30 cellular contexts compared by ENCODE assay signal in the genomic region with DNA sequence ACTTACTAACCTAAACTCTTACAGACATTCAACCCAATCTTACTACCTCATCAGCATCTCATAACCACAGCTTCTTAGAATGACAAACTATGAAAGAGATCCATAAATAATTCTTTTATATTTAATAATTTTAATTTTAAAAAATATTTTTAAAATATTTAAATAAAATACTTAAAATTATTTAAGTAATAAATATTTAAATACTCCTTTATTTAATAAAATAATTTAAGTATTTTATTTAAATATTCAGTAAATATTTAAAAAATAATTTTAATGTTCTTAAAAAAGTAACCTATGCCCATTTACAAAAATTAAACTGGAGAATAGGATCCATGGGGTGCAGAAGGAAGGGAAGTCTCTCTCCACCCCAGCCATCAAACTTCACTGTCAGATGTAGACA.
"Had no signal": no experiment of that assay in that cellular context is flagged by ENCODE, and none has a peak within 500 bp of the region (broad histone marks: within the 10 kb centered on the region; RNA-seq: fewer than 3 reads in every experiment).

No MANE protein-coding gene starts in this region.

- H3K36me3 ChIP-seq: adrenal gland, colonic mucosa, esophagus squamous epithelium, WERI-Rb-1 had no signal

- H3K36me3 Mint-ChIP-seq: activated CD4-positive, alpha-beta memory T cell treated with anti-CD3 and anti-CD28 coated beads for 36 hours; activated CD8-positive, alpha-beta memory T cell treated with anti-CD3 and anti-CD28 coated beads, Interleukin-2, amount 10 ng/mL, durations not matched to agents 7 days and 5 days; activated naive CD4-positive, alpha-beta T cell treated with anti-CD3 and anti-CD28 coated beads, Interleukin-2, amount 50 U/mL, for 24 hours; activated naive CD8-positive, alpha-beta T cell treated with anti-CD3 and anti-CD28 coated beads for 36 hours had no signal

- DNase-seq: activated CD4-positive, alpha-beta memory T cell treated with anti-CD3 and anti-CD28 coated beads for 36 hours; activated CD4-positive, alpha-beta T cell treated with anti-CD3 and anti-CD28 coated beads for 36 hours; activated CD4-positive, alpha-beta T cell treated with anti-CD3 and anti-CD28 coated beads, Interleukin-2, amount 10 ng/mL, durations not matched to agents 24 days and 14 days; activated CD4-positive, CD25-positive, alpha-beta regulatory T cell; activated CD4-positive, CD25-positive, alpha-beta regulatory T cell treated with anti-CD3 and anti-CD28 coated beads, Interleukin-2, amount 50 U/mL, for 72 hours; activated CD8-positive, alpha-beta memory T cell treated with anti-CD3 and anti-CD28 coated beads, Interleukin-2, amount 10 ng/mL, durations not matched to agents 7 days and 5 days; activated CD8-positive, alpha-beta memory T cell treated with anti-CD3 and anti-CD28 coated beads, Interleukin-2, amount 50 U/mL, for 4 hours; activated CD8-positive, alpha-beta T cell treated with anti-CD3 and anti-CD28 coated beads, Interleukin-2, amount 10 ng/mL, durations not matched to agents 7 days and 5 days; activated effector memory CD4-positive, alpha-beta T cell treated with anti-CD3 and anti-CD28 coated beads, Interleukin-2, amount 50 U/mL, for 16 hours; activated naive CD4-positive, alpha-beta T cell treated with anti-CD3 and anti-CD28 coated beads for 36 hours; activated naive CD8-positive, alpha-beta T cell treated with anti-CD3 and anti-CD28 coated beads for 36 hours; activated naive CD8-positive, alpha-beta T cell treated with anti-CD3 and anti-CD28 coated beads, Interleukin-2, amount 50 U/mL, for 24 hours; activated T-cell treated with anti-CD3 and anti-CD28 coated beads, Interleukin-2, amount 50 U/mL, for 1 hour; activated T-cell treated with anti-CD3 and anti-CD28 coated beads, Interleukin-2, amount 50 U/mL, for 48 hours; adrenal gland; amygdala; aorta; body of pancreas; caudate nucleus; colonic mucosa; effector CD8-positive, alpha-beta T cell; endodermal cell; esophagus squamous epithelium; foreskin melanocyte; head of caudate nucleus; T-helper 2 cell; WERI-Rb-1 had no signal

- H3K27ac Mint-ChIP-seq: activated CD4-positive, alpha-beta memory T cell treated with anti-CD3 and anti-CD28 coated beads for 36 hours; activated CD4-positive, alpha-beta T cell treated with anti-CD3 and anti-CD28 coated beads for 36 hours; activated CD4-positive, alpha-beta T cell treated with anti-CD3 and anti-CD28 coated beads, Interleukin-2, amount 10 ng/mL, durations not matched to agents 24 days and 14 days; activated CD8-positive, alpha-beta memory T cell treated with anti-CD3 and anti-CD28 coated beads, Interleukin-2, amount 10 ng/mL, durations not matched to agents 7 days and 5 days; activated CD8-positive, alpha-beta T cell treated with anti-CD3 and anti-CD28 coated beads, Interleukin-2, amount 10 ng/mL, durations not matched to agents 7 days and 5 days; activated naive CD4-positive, alpha-beta T cell treated with anti-CD3 and anti-CD28 coated beads for 36 hours; activated naive CD4-positive, alpha-beta T cell treated with anti-CD3 and anti-CD28 coated beads, Interleukin-2, amount 50 U/mL, for 24 hours; activated naive CD8-positive, alpha-beta T cell treated with anti-CD3 and anti-CD28 coated beads for 36 hours; activated naive CD8-positive, alpha-beta T cell treated with anti-CD3 and anti-CD28 coated beads, Interleukin-2, amount 50 U/mL, for 24 hours; activated T-helper 1 cell treated with anti-CD3 and anti-CD28 coated beads, Interleukin-12 subunit alpha, Interleukin-12 subunit beta, Interleukin-2, Interleukin-4 antibody, amounts not matched to agents 30 ng/mL and 10 ng/mL and 1 ng/mL, durations not matched to agents 14 hours and 24 hours and 36 hours; activated T-helper 2 cell treated with anti-CD3 and anti-CD28 coated beads, Interferon-gamma antibody, Interleukin-2, Interleukin-4, amounts not matched to agents 10 μg/mL and 5 μg/mL and 100 μg/mL, durations not matched to agents 14 hours and 24 hours and 36 hours; endodermal cell had no signal

- H3K27me3 ChIP-seq: adrenal gland, body of pancreas, colonic mucosa, esophagus squamous epithelium had no signal

- H3K27ac ChIP-seq: adrenal gland, body of pancreas, colonic mucosa, esophagus squamous epithelium, WERI-Rb-1 had no signal

- H3K9me3 ChIP-seq: body of pancreas, colonic mucosa, esophagus squamous epithelium had no signal

- H3K4me1 ChIP-seq: adrenal gland, body of pancreas, colonic mucosa, esophagus squamous epithelium had no signal

- H3K4me3 ChIP-seq: adrenal gland, body of pancreas, colonic mucosa, esophagus squamous epithelium had no signal

- H3K4me1 Mint-ChIP-seq: activated CD4-positive, alpha-beta T cell treated with anti-CD3 and anti-CD28 coated beads for 36 hours; activated CD4-positive, alpha-beta T cell treated with anti-CD3 and anti-CD28 coated beads, Interleukin-2, amount 10 ng/mL, durations not matched to agents 24 days and 14 days; activated CD8-positive, alpha-beta memory T cell treated with anti-CD3 and anti-CD28 coated beads, Interleukin-2, amount 10 ng/mL, durations not matched to agents 7 days and 5 days; activated naive CD4-positive, alpha-beta T cell treated with anti-CD3 and anti-CD28 coated beads, Interleukin-2, amount 50 U/mL, for 24 hours; activated naive CD8-positive, alpha-beta T cell treated with anti-CD3 and anti-CD28 coated beads for 36 hours; activated naive CD8-positive, alpha-beta T cell treated with anti-CD3 and anti-CD28 coated beads, Interleukin-2, amount 50 U/mL, for 24 hours; endodermal cell had no signal

- H3K9me3 Mint-ChIP-seq: activated CD4-positive, alpha-beta memory T cell treated with anti-CD3 and anti-CD28 coated beads for 36 hours; activated CD4-positive, alpha-beta T cell treated with anti-CD3 and anti-CD28 coated beads, Interleukin-2, amount 10 ng/mL, durations not matched to agents 24 days and 14 days; activated naive CD4-positive, alpha-beta T cell treated with anti-CD3 and anti-CD28 coated beads for 36 hours; activated naive CD4-positive, alpha-beta T cell treated with anti-CD3 and anti-CD28 coated beads, Interleukin-2, amount 50 U/mL, for 24 hours; activated naive CD8-positive, alpha-beta T cell treated with anti-CD3 and anti-CD28 coated beads for 36 hours; activated naive CD8-positive, alpha-beta T cell treated with anti-CD3 and anti-CD28 coated beads, Interleukin-2, amount 50 U/mL, for 24 hours; activated T-helper 1 cell treated with anti-CD3 and anti-CD28 coated beads, Interleukin-12 subunit alpha, Interleukin-12 subunit beta, Interleukin-2, Interleukin-4 antibody, amounts not matched to agents 30 ng/mL and 10 ng/mL and 1 ng/mL, durations not matched to agents 14 hours and 24 hours and 36 hours; activated T-helper 2 cell treated with anti-CD3 and anti-CD28 coated beads, Interferon-gamma antibody, Interleukin-2, Interleukin-4, amounts not matched to agents 10 μg/mL and 5 μg/mL and 100 μg/mL, durations not matched to agents 14 hours and 24 hours and 36 hours; endodermal cell had no signal

- ATAC-seq: activated CD4-positive, alpha-beta T cell treated with anti-CD3 and anti-CD28 coated beads for 36 hours; activated CD8-positive, alpha-beta memory T cell treated with anti-CD3 and anti-CD28 coated beads, Interleukin-2, amount 10 ng/mL, durations not matched to agents 7 days and 5 days; activated CD8-positive, alpha-beta T cell treated with anti-CD3 and anti-CD28 coated beads, Interleukin-2, amount 10 ng/mL, durations not matched to agents 7 days and 5 days; activated naive CD8-positive, alpha-beta T cell treated with anti-CD3 and anti-CD28 coated beads, Interleukin-2, amount 50 U/mL, for 24 hours; body of pancreas had no signal

- H3K4me3 Mint-ChIP-seq: activated CD4-positive, alpha-beta memory T cell treated with anti-CD3 and anti-CD28 coated beads for 36 hours; activated CD4-positive, alpha-beta T cell treated with anti-CD3 and anti-CD28 coated beads for 36 hours; activated CD4-positive, alpha-beta T cell treated with anti-CD3 and anti-CD28 coated beads, Interleukin-2, amount 10 ng/mL, durations not matched to agents 24 days and 14 days; activated CD8-positive, alpha-beta memory T cell treated with anti-CD3 and anti-CD28 coated beads, Interleukin-2, amount 10 ng/mL, durations not matched to agents 7 days and 5 days; activated CD8-positive, alpha-beta T cell treated with anti-CD3 and anti-CD28 coated beads, Interleukin-2, amount 10 ng/mL, durations not matched to agents 7 days and 5 days; activated naive CD4-positive, alpha-beta T cell treated with anti-CD3 and anti-CD28 coated beads for 36 hours; activated naive CD4-positive, alpha-beta T cell treated with anti-CD3 and anti-CD28 coated beads, Interleukin-2, amount 50 U/mL, for 24 hours; activated naive CD8-positive, alpha-beta T cell treated with anti-CD3 and anti-CD28 coated beads for 36 hours; activated naive CD8-positive, alpha-beta T cell treated with anti-CD3 and anti-CD28 coated beads, Interleukin-2, amount 50 U/mL, for 24 hours; activated T-helper 1 cell treated with anti-CD3 and anti-CD28 coated beads, Interleukin-12 subunit alpha, Interleukin-12 subunit beta, Interleukin-2, Interleukin-4 antibody, amounts not matched to agents 30 ng/mL and 10 ng/mL and 1 ng/mL, durations not matched to agents 14 hours and 24 hours and 36 hours; endodermal cell had no signal
